In genomic region chr12:111426341-111427185, GRCh38 we compare ENCODE assay signal across 13 cellular contexts. TPM values are rescaled to one million over a fixed set of nuclear protein-coding genes. Genes with fewer than 3 reads are reported as not detected.
A peak's percentile ranks its signal among the peaks of the same experiment; 100 is the strongest.
DNase-seq lines count a peak whose midpoint lies in the region; ATAC-seq and TF ChIP-seq lines count a peak whose summit lies in the region.
"Had no signal": no experiment of that assay in that cellular context is flagged by ENCODE, and none has a peak within 500 bp of the region (broad histone marks: within the 10 kb centered on the region; RNA-seq: fewer than 3 reads in every experiment).

No MANE protein-coding gene starts in this region.

- no peak overlapping the region for H3K4ac ChIP-seq in trophoblast cell (ENCODE audit: low read depth, low read length)

- no peak overlapping the region for H2BK12ac ChIP-seq in trophoblast cell (ENCODE audit: low read length)

- H3K27me3 Mint-ChIP-seq in dendritic cell treated with granulocyte-macrophage colony-stimulating factor and Interleukin-4, amounts not matched to agents 40 ng/mL and 50 ng/mL, for 4 days = no peaks in the 10 kb centered on the region

- H3K36me3 ChIP-seq in gastrocnemius medialis = peaks cover 0 to 2% of the 10 kb centered on the region in 2 donors
- no peaks in the 10 kb centered on the region for H3K36me3 ChIP-seq in trophoblast cell (ENCODE audit: control insufficient read depth in 1 of 2, insufficient read depth in 2 of 2, low read length in 2 of 2)

- H4K91ac ChIP-seq in trophoblast cell (ENCODE audit: low read depth, low read length) = no peak overlapping the region

- DNase-seq in activated CD4-positive, CD25-positive, alpha-beta regulatory T cell (lab: John Stamatoyannopoulos, UW) = no peak
- DNase-seq in RKO (ENCODE audit: low spot score) = peak; percentile 69
- no peak for DNase-seq in gastrocnemius medialis
- DNase-seq in A172 (ENCODE audit: low spot score) = no peak
- DNase-seq in trophoblast cell = no peak
- DNase-seq in DMS153 (lab: John Stamatoyannopoulos, UW) = no peak
- DNase-seq: ACHN; left cardiac atrium; NCI-H2081 treated with DMSO at 0.1 percent for 48 hours; stimulated activated CD8-positive, alpha-beta memory T cell treated with anti-CD3 and anti-CD28 coated beads, Interleukin-4, amount 100 ng/mL, for 48 hours had no signal

- H2BK5ac ChIP-seq in trophoblast cell (ENCODE audit: low read depth, low read length, poor library complexity) = no peak overlapping the region

- intact Hi-C loops in dendritic cell treated with granulocyte-macrophage colony-stimulating factor and Interleukin-4, amounts not matched to agents 40 ng/mL and 50 ng/mL, for 4 days (cut with micrococcal nuclease) = no loop called here
- intact Hi-C loops in gastrocnemius medialis (cut with DNase I; ENCODE audit: low total_unique reads) = no loop called here

- H2BK120ac ChIP-seq in trophoblast cell (ENCODE audit: insufficient read depth, low read length, poor library complexity) = no peak overlapping the region

- peak overlapping the region; percentile 67 for H3K27ac Mint-ChIP-seq in dendritic cell treated with granulocyte-macrophage colony-stimulating factor and Interleukin-4, amounts not matched to agents 40 ng/mL and 50 ng/mL, for 4 days

- H3K27me3 ChIP-seq in gastrocnemius medialis = no peaks in the 10 kb centered on the region
- H3K27me3 ChIP-seq in trophoblast cell (ENCODE audit: insufficient read depth, low read length) = no peaks in the 10 kb centered on the region
- H3K27me3 ChIP-seq: SJSA1 had no signal

- no peak overlapping the region for H3K4me2 ChIP-seq in trophoblast cell (ENCODE audit: low read length)

- no peak overlapping the region for H3K23ac ChIP-seq in trophoblast cell (ENCODE audit: low read length)

- H2AK5ac ChIP-seq in trophoblast cell (ENCODE audit: low read length) = no peak overlapping the region

- no peaks in the 10 kb centered on the region for H3K9me3 Mint-ChIP-seq in dendritic cell treated with granulocyte-macrophage colony-stimulating factor and Interleukin-4, amounts not matched to agents 40 ng/mL and 50 ng/mL, for 4 days

- H3K4me3 Mint-ChIP-seq in dendritic cell treated with granulocyte-macrophage colony-stimulating factor and Interleukin-4, amounts not matched to agents 40 ng/mL and 50 ng/mL, for 4 days = no peak overlapping the region

- H3K36me3 Mint-ChIP-seq in dendritic cell treated with granulocyte-macrophage colony-stimulating factor and Interleukin-4, amounts not matched to agents 40 ng/mL and 50 ng/mL, for 4 days (ENCODE audit: low read depth) = peaks cover 90% of the 10 kb centered on the region

- H2AFZ ChIP-seq in trophoblast cell (ENCODE audit: insufficient read depth, low read length, poor library complexity) = no peak overlapping the region

- in situ Hi-C loops in gastrocnemius medialis (cut with MboI; ENCODE audit: low sequenced_read_pairs in 4 of 4) = no loop called here

- peak overlapping the region; percentile 66 to 70 (median 68) for H3K27ac ChIP-seq in gastrocnemius medialis
- H3K27ac ChIP-seq in trophoblast cell (ENCODE audit: low read depth, low read length) = no peak overlapping the region
- H3K27ac ChIP-seq: SJSA1 had no signal

- no peak for TF ChIP-seq POLR2A in gastrocnemius medialis (IDR thresholded peaks at IDR 0.05)

- H3K9me3 ChIP-seq in gastrocnemius medialis (no peaks in the 10 kb centered on the region), trophoblast cell (ENCODE audit: insufficient read depth, low read depth, low read length) (no peaks in the 10 kb centered on the region)
- H3K9me3 ChIP-seq: SJSA1 had no signal

- no peak overlapping the region for H4K8ac ChIP-seq in trophoblast cell (ENCODE audit: low read depth, low read length)

- peaks cover 94% of the 10 kb centered on the region for H3K4me1 Mint-ChIP-seq in dendritic cell treated with granulocyte-macrophage colony-stimulating factor and Interleukin-4, amounts not matched to agents 40 ng/mL and 50 ng/mL, for 4 days (ENCODE audit: low read depth)

- no peak for TF ChIP-seq CTCF in gastrocnemius medialis (IDR thresholded peaks at IDR 0.05 in 4 of 5, conservative IDR thresholded peaks at IDR 0.05 in 1 of 5)

- H3K14ac ChIP-seq in trophoblast cell (ENCODE audit: low read length) = no peak overlapping the region

- peak; percentile 28 to 40 for ATAC-seq in activated CD4-positive, CD25-positive, alpha-beta regulatory T cell treated with anti-CD3 and anti-CD28 coated beads, Interleukin-2, amount 50 U/mL, for 24 hours
- no peak for ATAC-seq in gastrocnemius medialis

- H3K9ac ChIP-seq in trophoblast cell (ENCODE audit: low read length) = no peak overlapping the region

- H3K4me3 ChIP-seq in gastrocnemius medialis (no peak overlapping the region), trophoblast cell (ENCODE audit: low read depth, low read length) (no peak overlapping the region)
- H3K4me3 ChIP-seq: SJSA1 had no signal

- peaks cover 3% of the 10 kb centered on the region for H3K79me1 ChIP-seq in trophoblast cell (ENCODE audit: low read length)

- WGBS in trophoblast cell (ENCODE audit: extremely low coverage, insufficient coverage, insufficient read length) = no CpG with 5 or more reads among the region's 11 CpGs

- H3K4me1 ChIP-seq in gastrocnemius medialis = peaks cover 29 to 38% of the 10 kb centered on the region in 2 donors
- peaks cover 13 to 21% of the 10 kb centered on the region in 2 experiments for H3K4me1 ChIP-seq in trophoblast cell (ENCODE audit: control insufficient read depth in 1 of 2, insufficient read depth in 2 of 2, low read length in 2 of 2)

- no peak overlapping the region for H4K12ac ChIP-seq in trophoblast cell (ENCODE audit: low read depth, low read length)

- no peaks in the 10 kb centered on the region for H3K79me2 ChIP-seq in trophoblast cell (ENCODE audit: control insufficient read depth, insufficient read depth, low read length, poor library complexity)

- no peak overlapping the region for H3K18ac ChIP-seq in trophoblast cell (ENCODE audit: low read length)

RNA-seq across cellular contexts. Expression of gene SH2B3, which starts 20.8 kb away (rescaled TPM):
- 10 to 100 TPM; 10.4 to 20.0 (median 15.5) TPM for total RNA-seq in gastrocnemius medialis
- 30.5 and 32.3 TPM in 2 replicates for total RNA-seq in A172 (2014; rRNA removed; shearing (Covaris generic))
- polyA plus RNA-seq in trophoblast cell (2013) = 5.1 and 5.4 TPM in 2 replicates

RNA-seq across cellular contexts. Expression of gene PHETA1, which starts 57.7 kb away (rescaled TPM):
- 10 to 100 TPM in 3 of 4 donors, 1 to 10 TPM in 1; 8.7 to 16.7 (median 14.5) TPM for total RNA-seq in gastrocnemius medialis
- total RNA-seq in A172 (2014; rRNA removed; shearing (Covaris generic)) = 9.4 and 16.6 TPM in 2 replicates
- polyA plus RNA-seq in trophoblast cell (2013) = 7.2 and 7.5 TPM in 2 replicates

Comparison
In these comparisons a context has a peak if more than half of its experiments do, and no peak if none do; other contexts are left out.
1. ATAC-seq: peak in activated CD4-positive, CD25-positive, alpha-beta regulatory T cell treated with anti-CD3 and anti-CD28 coated beads, Interleukin-2, amount 50 U/mL, for 24 hours (2 of 2); none in gastrocnemius medialis (0 of 2).